Comparison of ENCODE assay signal across 8 cellular contexts in genomic region chr2:136375017-136375901, GRCh38.
A peak's percentile ranks its signal among the peaks of the same experiment; 100 is the strongest.
DNase-seq lines count a peak whose midpoint lies in the region; ATAC-seq, FAIRE-seq and TF ChIP-seq lines count a peak whose summit lies in the region.
"Had no signal": no experiment of that assay in that cellular context is flagged by ENCODE, and none has a peak within 500 bp of the region (broad histone marks: within the 10 kb centered on the region; RNA-seq: fewer than 3 reads in every experiment).

No MANE protein-coding gene starts in this region.

- H3K4me1 ChIP-seq in H1 (replicated peaks in 1 of 4; ENCODE audit: control insufficient read depth in 3 of 4, insufficient read depth in 4 of 4, low read length in 3 of 4) (no peaks in the 10 kb centered on the region), small intestine (ENCODE audit: control insufficient read depth in 2 of 2, insufficient read depth in 1 of 2, low read depth in 1 of 2, low read length in 1 of 2) (no peaks in the 10 kb centered on the region)

- H2BK20ac ChIP-seq in H1 (ENCODE audit: low read length): no peak overlapping the region

- no peaks in the 10 kb centered on the region for H4K20me1 ChIP-seq in H1 (replicated peaks in 1 of 2; ENCODE audit: control insufficient read depth in 1 of 2, insufficient read depth in 2 of 2, low read length in 2 of 2)

- H3K27ac ChIP-seq in H1 (ENCODE audit: low read depth, low read length) (no peak overlapping the region), small intestine (ENCODE audit: low read depth in 1 of 2, low read length in 1 of 2) (no peak overlapping the region)

- H3K4me1 Mint-ChIP-seq in IgD-negative memory B cell: peaks cover 40 to 44% (median 44%) of the 10 kb centered on the region in 3 donors

- H3K36me3 ChIP-seq in H1 (ENCODE audit: control insufficient read depth in 2 of 4, insufficient read depth in 4 of 4, low read length in 3 of 4): no peaks in the 10 kb centered on the region
- H3K36me3 ChIP-seq in small intestine (ENCODE audit: control insufficient read depth in 2 of 2, insufficient read depth in 2 of 2, low read length in 2 of 2): no peaks in the 10 kb centered on the region

- TF ChIP-seq RAD21 in H1 (IDR thresholded peaks at IDR 0.05 in 1 of 2, conservative IDR thresholded peaks at IDR 0.05 in 1 of 2; ENCODE audit: low read depth in 2 of 2, low read length in 2 of 2): no peak

- H2BK120ac ChIP-seq in H1 (replicated peaks; ENCODE audit: low read depth, low read length): no peak overlapping the region

- no peaks in the 10 kb centered on the region for H3K27me3 ChIP-seq in H1 (replicated peaks in 1 of 4; ENCODE audit: control insufficient read depth in 3 of 4, extremely low read depth in 1 of 4, insufficient read depth in 3 of 4, low read length in 3 of 4)
- no peaks in the 10 kb centered on the region for H3K27me3 ChIP-seq in small intestine (ENCODE audit: control insufficient read depth in 2 of 2, insufficient read depth in 2 of 2, low read length in 2 of 2)

- no peak overlapping the region for H3K4me2 ChIP-seq in H1 (ENCODE audit: insufficient read depth in 1 of 2, low read depth in 2 of 2, low read length in 2 of 2)

- no peak overlapping the region for H3K4ac ChIP-seq in H1 (replicated peaks; ENCODE audit: insufficient read length, low read depth, low read length)

- H2BK15ac ChIP-seq in H1 (ENCODE audit: low read length): no peak overlapping the region

- no peak for TF ChIP-seq POLR2A in H1 (IDR thresholded peaks at IDR 0.05; ENCODE audit: control extremely low read depth in 1 of 2, low read depth in 2 of 2, low read length in 2 of 2)

- H3K9ac ChIP-seq in H1 (replicated peaks in 1 of 4; ENCODE audit: extremely low read depth in 1 of 4, low read depth in 3 of 4, low read length in 3 of 4): no peak overlapping the region

- H3K79me2 ChIP-seq in H1 (ENCODE audit: control insufficient read depth in 1 of 2, insufficient read depth in 2 of 2, low read length in 2 of 2): no peaks in the 10 kb centered on the region

- no peak overlapping the region for H3K4me3 ChIP-seq in H1 (ENCODE audit: extremely low read depth in 1 of 4, insufficient read depth in 2 of 4, low read depth in 3 of 4, low read length in 4 of 4)
- H3K4me3 ChIP-seq in small intestine (ENCODE audit: low read depth in 1 of 2, low read length in 2 of 2): no peak overlapping the region

- no peak for TF ChIP-seq CTCF in H1 (IDR thresholded peaks at IDR 0.05; ENCODE audit: control extremely low read depth in 1 of 3, insufficient read depth in 1 of 3, low read depth in 1 of 3, low read length in 3 of 3)

- H3K79me1 ChIP-seq in H1 (ENCODE audit: low read depth, low read length): no peaks in the 10 kb centered on the region

- H3K18ac ChIP-seq in H1 (ENCODE audit: extremely low read depth, low read length): no peak overlapping the region

- peaks cover 0 to 3% (median 0%) of the 10 kb centered on the region in 3 donors for H3K9me3 Mint-ChIP-seq in IgD-negative memory B cell

- no peak overlapping the region; the same call in 1 of the 2 replicates for H2AK5ac ChIP-seq in H1 (ENCODE audit: low read depth, low read length)

- DNase-seq in H1 (ENCODE audit: low read depth in 1 of 2, low spot score in 2 of 2) (peak in 1 of 2 experiments; percentile 3), small intestine (no peak), HUDEP-2 (lab: John Stamatoyannopoulos, UW; ENCODE audit: unreplicated experiment in 76 of 76) (no peak)
- DNase-seq in central memory CD4-positive, alpha-beta T cell: no peak
- DNase-seq: NCI-H510A treated with DMSO at 0.1 percent for 48 hours had no signal

- H4K91ac ChIP-seq in H1 (replicated peaks; ENCODE audit: insufficient read length, low read length): no peak overlapping the region

- H2AFZ ChIP-seq in H1 (ENCODE audit: low read length): 0 out of 2 replicates have a peak overlapping the region, but pooled peaks have one; percentile 30

- no peak overlapping the region for H4K8ac ChIP-seq in H1 (ENCODE audit: extremely low read depth, insufficient read depth, low read length)

- peak overlapping the region; percentile 20; the same call in 1 of the 2 replicates for H2BK5ac ChIP-seq in H1 (ENCODE audit: low read depth, low read length)

- H3K23me2 ChIP-seq in H1 (ENCODE audit: low read depth, low read length): no peaks in the 10 kb centered on the region

- H3K14ac ChIP-seq in H1 (ENCODE audit: insufficient read length): no peak overlapping the region

- H3K56ac ChIP-seq in H1 (replicated peaks; ENCODE audit: insufficient read length, low read depth, low read length): no peak overlapping the region

- no peaks in the 10 kb centered on the region for H3K27me3 Mint-ChIP-seq in IgD-negative memory B cell

- no peak overlapping the region for H3K23ac ChIP-seq in H1 (ENCODE audit: insufficient read length)

- FAIRE-seq in H1 (lab: Jason Lieb, UNC): no peak
- FAIRE-seq in small intestine (lab: Jason Lieb, UNC): no peak

- ATAC-seq in GM18858 (IDR thresholded peaks at IDR 0.05; ENCODE audit: unreplicated experiment): peak; percentile 66
- peak; percentile 63 for ATAC-seq in GM21515 (IDR thresholded peaks at IDR 0.05; ENCODE audit: unreplicated experiment)

- H3K9me3 ChIP-seq in H1 (ENCODE audit: insufficient read depth in 2 of 2, low read depth in 1 of 2, low read length in 1 of 2) (no peaks in the 10 kb centered on the region), small intestine (ENCODE audit: control insufficient read depth, low read depth) (no peaks in the 10 kb centered on the region)

- H3K4me3 Mint-ChIP-seq in IgD-negative memory B cell: peak overlapping the region in 3 of 4 donors; percentile 3 to 35 (median 13)

- POLR2A ChIA-PET in H1 (lab: Charles Lee; ENCODE audit: partially characterized antibody): no interaction called here

- H3K36me3 Mint-ChIP-seq in IgD-negative memory B cell: no peaks in the 10 kb centered on the region

- TF ChIP-seq EP300 in H1 (IDR thresholded peaks at IDR 0.05; ENCODE audit: borderline replicate concordance in 1 of 2, low read depth in 2 of 2, low read length in 2 of 2): no peak

- no peak overlapping the region for H2BK12ac ChIP-seq in H1 (ENCODE audit: low read depth, low read length)

- WGBS in H1 (ENCODE audit: extremely low coverage in 1 of 2, insufficient coverage in 1 of 2, insufficient read length in 1 of 2, insufficient replicate concordance in 2 of 2, low coverage in 1 of 2, low lambda C conversion rate in 2 of 2, missing lambda C conversion rate in 1 of 2), 2 experiments: 89% methylated on average over 5 of the region's 5 CpGs; no CpG with 5 or more reads in 1 of the 2 experiments
- WGBS in small intestine, 3 donors: 74 to 78% (median 78%) methylated on average over 5 of the region's 5 CpGs

- no peak overlapping the region for H4K5ac ChIP-seq in H1 (ENCODE audit: insufficient read length, low read depth, low read length)

- H3K27ac Mint-ChIP-seq in IgD-negative memory B cell: peak overlapping the region in 2 of 3 donors; percentile 37 to 53

- CTCF ChIA-PET in H1 (lab: Charles Lee; ENCODE audit: partially characterized antibody): interaction anchor here (1.1 to 11.1 kb wide), 5 partner anchors 10 to 459 kb away, joined by 3 to 144 read pairs (median 7); no protein-coding TSS in a partner anchor

TF ChIP-seq in H1, 55 proteins besides CTCF, POLR2A, EP300 and RAD21:
- TF ChIP-seq NANOG (IDR thresholded peaks at IDR 0.05; ENCODE audit: insufficient read depth, low read depth, low read length, poor library complexity, severe bottlenecking) (no peak), RNF2 (IDR thresholded peaks at IDR 0.05; ENCODE audit: borderline replicate concordance, low read depth, low read length, missing control alignments, poor library complexity, severe bottlenecking) (no peak), CREB1 (IDR thresholded peaks at IDR 0.05) (no peak), SP2 (IDR thresholded peaks at IDR 0.05; ENCODE audit: low read length) (no peak), ZNF274 (IDR thresholded peaks at IDR 0.05; ENCODE audit: borderline replicate concordance, extremely low read depth, low read length) (no peak), USF2 (IDR thresholded peaks at IDR 0.05; ENCODE audit: low read length) (no peak), KDM5A (IDR thresholded peaks at IDR 0.05; ENCODE audit: low read length) (no peak)
